ENCODE assay signal across 27 cellular contexts in the genomic region with DNA sequence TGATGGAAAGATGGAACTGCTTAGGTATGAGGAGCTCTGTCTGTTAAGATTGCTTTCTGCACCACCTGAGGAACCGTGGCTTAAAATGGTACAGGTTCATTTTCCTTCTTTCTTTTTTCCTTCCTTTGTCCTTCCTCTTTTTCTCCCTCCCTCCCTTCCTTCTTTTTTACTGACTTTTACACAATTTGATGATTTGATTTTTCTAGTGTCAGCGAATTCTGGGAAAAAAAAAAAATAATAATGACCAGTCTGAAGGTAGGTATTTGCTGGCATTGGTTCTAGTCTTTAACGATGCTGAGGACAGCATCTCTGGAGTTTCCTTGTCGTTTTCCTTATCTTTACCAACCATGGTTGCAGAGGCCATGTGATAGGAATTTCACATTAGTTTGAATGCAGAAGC.
"Had no signal": no experiment of that assay in that cellular context is flagged by ENCODE, and none has a peak within 500 bp of the region (broad histone marks: within the 10 kb centered on the region; RNA-seq: fewer than 3 reads in every experiment).

No MANE protein-coding gene starts in this region.

- H3K9me3 ChIP-seq: stomach, suprapubic skin, testis, thoracic aorta, thyroid gland, tibial artery, tibial nerve, transverse colon, upper lobe of left lung, upper lobe of right lung, uterus, vagina had no signal

- H3K27me3 ChIP-seq: stomach, suprapubic skin, testis, thyroid gland, tibial artery, tibial nerve, transverse colon, upper lobe of left lung, upper lobe of right lung, uterus, vagina had no signal

- DNase-seq: stimulated activated CD4-positive, alpha-beta T cell treated with anti-CD3 and anti-CD28 coated beads, Interleukin-2, amount 100 ng/mL, for 48 hours; stimulated activated CD4-positive, alpha-beta T cell treated with anti-CD3 and anti-CD28 coated beads, Interleukin-4, amount 100 ng/mL, for 1 hour; stimulated activated CD4-positive, alpha-beta T cell treated with anti-CD3 and anti-CD28 coated beads, Interleukin-4, amount 100 ng/mL, for 24 hours; stimulated activated CD4-positive, alpha-beta T cell treated with anti-CD3 and anti-CD28 coated beads, Interleukin-4, amount 100 ng/mL, for 4 hours; stimulated activated CD8-positive, alpha-beta memory T cell treated with anti-CD3 and anti-CD28 coated beads, Interleukin-4, amount 100 ng/mL, for 48 hours; stimulated activated naive B cell treated with anti-CD40 and anti-IgM and Interleukin-4, amounts not matched to agents 10 μg/mL and 1 μg/mL and 100 μg/mL, for 72 hours; stimulated activated naive CD4-positive, alpha-beta T cell; stimulated activated naive CD4-positive, alpha-beta T cell treated with Interleukin-2 at 50 U/mL for 16 hours; stimulated activated naive CD8-positive, alpha-beta T cell treated with anti-CD3 and anti-CD28 coated beads, Interleukin-15, amount 100 ng/mL, for 72 hours; stimulated activated naive CD8-positive, alpha-beta T cell treated with anti-CD3 and anti-CD28 coated beads, Interleukin-15, Interleukin-2, amounts not matched to agents 100 U/mL and 50 U/mL, for 24 hours; stomach; substantia nigra; testis; thyroid gland; tibial artery; transverse colon; trophoblast cell; upper lobe of left lung; upper lobe of right lung; uterus had no signal

- H3K4me3 ChIP-seq: stomach, suprapubic skin, testis, thoracic aorta, thyroid gland, tibial artery, tibial nerve, transverse colon, upper lobe of left lung, upper lobe of right lung, uterus, vagina had no signal

- FAIRE-seq: urothelium cell line had no signal

- H3K4me1 ChIP-seq: stomach, suprapubic skin, testis, thyroid gland, tibial artery, tibial nerve, transverse colon, upper lobe of left lung, upper lobe of right lung, uterus, vagina had no signal

- H3K27ac ChIP-seq: stomach, suprapubic skin, testis, thoracic aorta, thyroid gland, tibial artery, tibial nerve, transverse colon, upper lobe of left lung, upper lobe of right lung, uterus, vagina had no signal

- H3K36me3 ChIP-seq: stomach, suprapubic skin, thoracic aorta, thyroid gland, tibial artery, tibial nerve, transverse colon, upper lobe of left lung, upper lobe of right lung, uterus, vagina had no signal

- ATAC-seq: stimulated activated effector memory CD8-positive, alpha-beta T cell treated with anti-CD3 and anti-CD28 coated beads, Interleukin-12 subunit alpha, Interleukin-12 subunit beta, amount 100 ng/mL, for 72 hours; stimulated activated memory B cell treated with anti-CD40 and anti-IgM and Interleukin-4, amounts not matched to agents 10 μg/mL and 1 μg/mL and 100 μg/mL, for 72 hours; stimulated activated naive B cell treated with anti-CD40 and anti-IgM and Interleukin-4, amounts not matched to agents 10 μg/mL and 1 μg/mL and 100 μg/mL, for 72 hours; stimulated activated naive CD8-positive, alpha-beta T cell treated with anti-CD3 and anti-CD28 coated beads, Interleukin-15, amount 100 ng/mL, for 72 hours; stimulated activated naive CD8-positive, alpha-beta T cell treated with anti-CD3 and anti-CD28 coated beads, Interleukin-15, Interleukin-2, amounts not matched to agents 100 U/mL and 50 U/mL, for 24 hours; upper lobe of right lung had no signal
